In genomic region chr2:216696321-216696720, GRCh38 we compare ENCODE assay signal across 1 cellular context.
TF ChIP-seq lines count a peak whose summit lies in the region.

No MANE protein-coding gene starts in this region.

TF ChIP-seq in H1, 55 proteins besides CTCF, POLR2A, EP300 and RAD21:
- TF ChIP-seq JUN (IDR thresholded peaks at IDR 0.05; ENCODE audit: low read depth, low read length) (no peak), CEBPB (IDR thresholded peaks at IDR 0.05; ENCODE audit: low read depth, low read length) (no peak), SIRT6 (IDR thresholded peaks at IDR 0.05; ENCODE audit: low read length) (no peak), USF2 (IDR thresholded peaks at IDR 0.05; ENCODE audit: low read length) (no peak), CHD2 (IDR thresholded peaks at IDR 0.05; ENCODE audit: low read length) (no peak), SP2 (IDR thresholded peaks at IDR 0.05; ENCODE audit: low read length) (no peak), CBX8 (IDR thresholded peaks at IDR 0.05; ENCODE audit: borderline replicate concordance, low read depth, low read length) (no peak), NRF1 (IDR thresholded peaks at IDR 0.05; ENCODE audit: low read depth, low read length) (no peak), RXRA (IDR thresholded peaks at IDR 0.05; ENCODE audit: insufficient read depth, low read depth, low read length) (no peak), TAF7 (optimal IDR thresholded peaks at IDR 0.05; ENCODE audit: borderline replicate concordance, low read depth, low read length) (no peak), ATF3 (IDR thresholded peaks at IDR 0.05; ENCODE audit: insufficient read depth, low read depth, low read length) (no peak), RNF2 (IDR thresholded peaks at IDR 0.05; ENCODE audit: borderline replicate concordance, low read depth, low read length, missing control alignments, poor library complexity, severe bottlenecking) (no peak), NANOG (IDR thresholded peaks at IDR 0.05; ENCODE audit: insufficient read depth, low read depth, low read length, poor library complexity, severe bottlenecking) (no peak), CREB1 (IDR thresholded peaks at IDR 0.05) (no peak), SUZ12 (IDR thresholded peaks at IDR 0.05; ENCODE audit: low read length) (no peak)
